In genomic region chr1:59928996-59929395, GRCh38 we compare ENCODE assay signal across 25 cellular contexts. TPM values are rescaled to one million over a fixed set of nuclear protein-coding genes. Genes with fewer than 3 reads are reported as not detected.
"Had no signal": no experiment of that assay in that cellular context is flagged by ENCODE, and none has a peak within 500 bp of the region (broad histone marks: within the 10 kb centered on the region; RNA-seq: fewer than 3 reads in every experiment).

No MANE protein-coding gene starts in this region.

- H3K27ac ChIP-seq: ascending aorta, body of pancreas, VCaP had no signal

- H3K9me3 ChIP-seq: body of pancreas had no signal

- H3K27me3 ChIP-seq: ascending aorta had no signal

- H3K9me2 ChIP-seq: SK-N-SH had no signal

- ATAC-seq: activated CD8-positive, alpha-beta T cell treated with anti-CD3 and anti-CD28 coated beads for 36 hours; activated naive CD8-positive, alpha-beta T cell treated with anti-CD3 and anti-CD28 coated beads, Interleukin-2, amount 50 U/mL, for 24 hours; body of pancreas; Panc1; Right ventricle myocardium inferior had no signal

- DNase-seq: activated CD4-positive, alpha-beta T cell treated with anti-CD3 and anti-CD28 coated beads, Interleukin-2, amount 10 ng/mL, durations not matched to agents 7 days and 5 days; activated CD4-positive, CD25-positive, alpha-beta regulatory T cell; activated CD8-positive, alpha-beta memory T cell treated with anti-CD3 and anti-CD28 coated beads, Interleukin-2, amount 50 U/mL, for 4 hours; activated CD8-positive, alpha-beta T cell treated with anti-CD3 and anti-CD28 coated beads for 36 hours; activated effector memory CD4-positive, alpha-beta T cell treated with anti-CD3 and anti-CD28 coated beads, Interleukin-2, amount 50 U/mL, for 16 hours; activated naive CD4-positive, alpha-beta T cell treated with Interleukin-2 at 50 U/mL for 16 hours; activated naive CD8-positive, alpha-beta T cell treated with anti-CD3 and anti-CD28 coated beads, Interleukin-2, amount 50 U/mL, for 24 hours; amniotic stem cell; body of pancreas; Kasumi-1; KBM-7; NCI-H1048; NCI-H1694 treated with DMSO at 0.1 percent for 48 hours; NCI-H2029 treated with DMSO at 0.1 percent for 48 hours; NCI-H446; NCI-H524; NCI-H774; OCI-M1; RPMI8226; SK-N-SH; T-helper 1 cell had no signal

- H3K36me3 ChIP-seq: ascending aorta had no signal

- H3K4me2 ChIP-seq: SK-N-SH had no signal

- H3K9ac ChIP-seq: SK-N-SH had no signal

- H3K4me3 ChIP-seq: ascending aorta, body of pancreas had no signal

RNA-seq across cellular contexts. Expression of gene CYP2J2, which starts 2.4 kb away (rescaled TPM):
- total RNA-seq: ascending aorta had no signal
